Comparison of ENCODE assay signal across 1 cellular context in genomic region chr3:184755315-184755731, GRCh38.
A peak's percentile ranks its signal among the peaks of the same experiment; 100 is the strongest.
TF ChIP-seq lines count a peak whose summit lies in the region.

No MANE protein-coding gene starts in this region.

TF ChIP-seq in K562, 482 proteins besides CTCF, POLR2A, EP300 and RAD21 (continues in another document):
- TF ChIP-seq CREB5 (CRISPR knock-in tag; IDR thresholded peaks at IDR 0.05) (no peak), CHCHD3 (CRISPR knock-in tag; IDR thresholded peaks at IDR 0.05) (no peak), ZFP36 (IDR thresholded peaks at IDR 0.05; ENCODE audit: low read depth, low read length, partially characterized antibody) (peak; percentile 64), BCOR (IDR thresholded peaks at IDR 0.05) (peak; percentile 57; the same call in 1 of the 2 replicates), PHB2 (IDR thresholded peaks at IDR 0.05; ENCODE audit: low read depth) (no peak), ARHGAP35 (IDR thresholded peaks at IDR 0.05; ENCODE audit: partially characterized antibody) (no peak), MAX (CRISPR knock-in tag; IDR thresholded peaks at IDR 0.05) (peak; percentile 48; the same call in 1 of the 2 replicates), USF1 (CRISPR knock-in tag; IDR thresholded peaks at IDR 0.05) (peak; percentile 33), CC2D1A (IDR thresholded peaks at IDR 0.05) (no peak), E2F6 (IDR thresholded peaks at IDR 0.05; ENCODE audit: borderline replicate concordance in 1 of 2, extremely low read depth in 1 of 2, insufficient read depth in 1 of 2, insufficient read length in 1 of 2, low read depth in 1 of 2, low read length in 1 of 2, poor library complexity in 1 of 2, severe bottlenecking in 1 of 2) (peak in 1 of 2 experiments; percentile 10), MXI1 (IDR thresholded peaks at IDR 0.05; ENCODE audit: low read depth, low read length) (no peak), RBBP5 (IDR thresholded peaks at IDR 0.05; ENCODE audit: borderline replicate concordance, insufficient read depth, low read length, poor library complexity, severe bottlenecking) (no peak), BHLHE40 (IDR thresholded peaks at IDR 0.05; ENCODE audit: low read length) (peak; percentile 60; the same call in 1 of the 2 replicates), ARID1B (IDR thresholded peaks at IDR 0.05) (no peak), THAP7 (CRISPR knock-in tag; IDR thresholded peaks at IDR 0.05) (no peak), ZBTB2 (IDR thresholded peaks at IDR 0.05) (no peak), HNRNPL (IDR thresholded peaks at IDR 0.05; ENCODE audit: low read depth, low read length) (no peak), MEIS2 (IDR thresholded peaks at IDR 0.05; ENCODE audit: partially characterized antibody) (no peak), SRSF9 (IDR thresholded peaks at IDR 0.05; ENCODE audit: borderline replicate concordance, low read depth, low read length) (no peak), ELF1 (tag; IDR thresholded peaks at IDR 0.05) (no peak), RBFOX2 (IDR thresholded peaks at IDR 0.05; ENCODE audit: low read depth, low read length) (no peak), PKNOX1 (IDR thresholded peaks at IDR 0.05) (no peak), SIN3A (IDR thresholded peaks at IDR 0.05; ENCODE audit: borderline replicate concordance in 2 of 2, control insufficient read depth in 1 of 2, low read depth in 2 of 2, low read length in 2 of 2) (no peak), HMBOX1 (IDR thresholded peaks at IDR 0.05) (no peak), ZKSCAN1 (IDR thresholded peaks at IDR 0.05; ENCODE audit: low read depth, low read length) (peak; percentile 78), CXXC5 (CRISPR knock-in tag; IDR thresholded peaks at IDR 0.05) (no peak), MNT (conservative IDR thresholded peaks at IDR 0.05) (0 out of 4 replicates have a peak, but pooled peaks of 1 of the 2 experiments have one; percentile 23), FOXK2 (conservative IDR thresholded peaks at IDR 0.05 in 1 of 2, IDR thresholded peaks at IDR 0.05 in 1 of 2; ENCODE audit: low read depth in 2 of 2) (no peak), HDAC1 (IDR thresholded peaks at IDR 0.05) (no peak), TCF7L2 (IDR thresholded peaks at IDR 0.05; ENCODE audit: low read depth, low read length) (no peak)
- TF ChIP-seq, protein P1, sequence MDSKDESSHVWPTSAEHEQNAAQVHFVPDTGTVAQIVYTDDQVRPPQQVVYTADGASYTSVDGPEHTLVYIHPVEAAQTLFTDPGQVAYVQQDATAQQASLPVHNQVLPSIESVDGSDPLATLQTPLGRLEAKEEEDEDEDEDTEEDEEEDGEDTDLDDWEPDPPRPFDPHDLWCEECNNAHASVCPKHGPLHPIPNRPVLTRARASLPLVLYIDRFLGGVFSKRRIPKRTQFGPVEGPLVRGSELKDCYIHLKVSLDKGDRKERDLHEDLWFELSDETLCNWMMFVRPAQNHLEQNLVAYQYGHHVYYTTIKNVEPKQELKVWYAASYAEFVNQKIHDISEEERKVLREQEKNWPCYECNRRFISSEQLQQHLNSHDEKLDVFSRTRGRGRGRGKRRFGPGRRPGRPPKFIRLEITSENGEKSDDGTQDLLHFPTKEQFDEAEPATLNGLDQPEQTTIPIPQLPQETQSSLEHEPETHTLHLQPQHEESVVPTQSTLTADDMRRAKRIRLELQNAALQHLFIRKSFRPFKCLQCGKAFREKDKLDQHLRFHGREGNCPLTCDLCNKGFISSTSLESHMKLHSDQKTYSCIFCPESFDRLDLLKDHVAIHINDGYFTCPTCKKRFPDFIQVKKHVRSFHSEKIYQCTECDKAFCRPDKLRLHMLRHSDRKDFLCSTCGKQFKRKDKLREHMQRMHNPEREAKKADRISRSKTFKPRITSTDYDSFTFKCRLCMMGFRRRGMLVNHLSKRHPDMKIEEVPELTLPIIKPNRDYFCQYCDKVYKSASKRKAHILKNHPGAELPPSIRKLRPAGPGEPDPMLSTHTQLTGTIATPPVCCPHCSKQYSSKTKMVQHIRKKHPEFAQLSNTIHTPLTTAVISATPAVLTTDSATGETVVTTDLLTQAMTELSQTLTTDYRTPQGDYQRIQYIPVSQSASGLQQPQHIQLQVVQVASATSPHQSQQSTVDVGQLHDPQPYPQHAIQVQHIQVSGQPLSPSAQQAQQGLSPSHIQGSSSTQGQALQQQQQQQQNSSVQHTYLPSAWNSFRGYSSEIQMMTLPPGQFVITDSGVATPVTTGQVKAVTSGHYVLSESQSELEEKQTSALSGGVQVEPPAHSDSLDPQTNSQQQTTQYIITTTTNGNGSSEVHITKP (IDR thresholded peaks at IDR 0.05; ENCODE audit: partially characterized antibody) = no peak
- TF ChIP-seq, protein P2, sequence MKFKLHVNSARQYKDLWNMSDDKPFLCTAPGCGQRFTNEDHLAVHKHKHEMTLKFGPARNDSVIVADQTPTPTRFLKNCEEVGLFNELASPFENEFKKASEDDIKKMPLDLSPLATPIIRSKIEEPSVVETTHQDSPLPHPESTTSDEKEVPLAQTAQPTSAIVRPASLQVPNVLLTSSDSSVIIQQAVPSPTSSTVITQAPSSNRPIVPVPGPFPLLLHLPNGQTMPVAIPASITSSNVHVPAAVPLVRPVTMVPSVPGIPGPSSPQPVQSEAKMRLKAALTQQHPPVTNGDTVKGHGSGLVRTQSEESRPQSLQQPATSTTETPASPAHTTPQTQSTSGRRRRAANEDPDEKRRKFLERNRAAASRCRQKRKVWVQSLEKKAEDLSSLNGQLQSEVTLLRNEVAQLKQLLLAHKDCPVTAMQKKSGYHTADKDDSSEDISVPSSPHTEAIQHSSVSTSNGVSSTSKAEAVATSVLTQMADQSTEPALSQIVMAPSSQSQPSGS (CRISPR knock-in tag; IDR thresholded peaks at IDR 0.05) = no peak
- TF ChIP-seq, protein P3, sequence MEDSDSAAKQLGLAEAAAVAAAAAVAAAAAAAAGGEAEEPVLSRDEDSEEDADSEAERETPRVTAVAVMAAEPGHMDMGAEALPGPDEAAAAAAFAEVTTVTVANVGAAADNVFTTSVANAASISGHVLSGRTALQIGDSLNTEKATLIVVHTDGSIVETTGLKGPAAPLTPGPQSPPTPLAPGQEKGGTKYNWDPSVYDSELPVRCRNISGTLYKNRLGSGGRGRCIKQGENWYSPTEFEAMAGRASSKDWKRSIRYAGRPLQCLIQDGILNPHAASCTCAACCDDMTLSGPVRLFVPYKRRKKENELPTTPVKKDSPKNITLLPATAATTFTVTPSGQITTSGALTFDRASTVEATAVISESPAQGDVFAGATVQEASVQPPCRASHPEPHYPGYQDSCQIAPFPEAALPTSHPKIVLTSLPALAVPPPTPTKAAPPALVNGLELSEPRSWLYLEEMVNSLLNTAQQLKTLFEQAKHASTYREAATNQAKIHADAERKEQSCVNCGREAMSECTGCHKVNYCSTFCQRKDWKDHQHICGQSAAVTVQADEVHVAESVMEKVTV (CRISPR knock-in tag; IDR thresholded peaks at IDR 0.05) = no peak
- TF ChIP-seq, protein P4, sequence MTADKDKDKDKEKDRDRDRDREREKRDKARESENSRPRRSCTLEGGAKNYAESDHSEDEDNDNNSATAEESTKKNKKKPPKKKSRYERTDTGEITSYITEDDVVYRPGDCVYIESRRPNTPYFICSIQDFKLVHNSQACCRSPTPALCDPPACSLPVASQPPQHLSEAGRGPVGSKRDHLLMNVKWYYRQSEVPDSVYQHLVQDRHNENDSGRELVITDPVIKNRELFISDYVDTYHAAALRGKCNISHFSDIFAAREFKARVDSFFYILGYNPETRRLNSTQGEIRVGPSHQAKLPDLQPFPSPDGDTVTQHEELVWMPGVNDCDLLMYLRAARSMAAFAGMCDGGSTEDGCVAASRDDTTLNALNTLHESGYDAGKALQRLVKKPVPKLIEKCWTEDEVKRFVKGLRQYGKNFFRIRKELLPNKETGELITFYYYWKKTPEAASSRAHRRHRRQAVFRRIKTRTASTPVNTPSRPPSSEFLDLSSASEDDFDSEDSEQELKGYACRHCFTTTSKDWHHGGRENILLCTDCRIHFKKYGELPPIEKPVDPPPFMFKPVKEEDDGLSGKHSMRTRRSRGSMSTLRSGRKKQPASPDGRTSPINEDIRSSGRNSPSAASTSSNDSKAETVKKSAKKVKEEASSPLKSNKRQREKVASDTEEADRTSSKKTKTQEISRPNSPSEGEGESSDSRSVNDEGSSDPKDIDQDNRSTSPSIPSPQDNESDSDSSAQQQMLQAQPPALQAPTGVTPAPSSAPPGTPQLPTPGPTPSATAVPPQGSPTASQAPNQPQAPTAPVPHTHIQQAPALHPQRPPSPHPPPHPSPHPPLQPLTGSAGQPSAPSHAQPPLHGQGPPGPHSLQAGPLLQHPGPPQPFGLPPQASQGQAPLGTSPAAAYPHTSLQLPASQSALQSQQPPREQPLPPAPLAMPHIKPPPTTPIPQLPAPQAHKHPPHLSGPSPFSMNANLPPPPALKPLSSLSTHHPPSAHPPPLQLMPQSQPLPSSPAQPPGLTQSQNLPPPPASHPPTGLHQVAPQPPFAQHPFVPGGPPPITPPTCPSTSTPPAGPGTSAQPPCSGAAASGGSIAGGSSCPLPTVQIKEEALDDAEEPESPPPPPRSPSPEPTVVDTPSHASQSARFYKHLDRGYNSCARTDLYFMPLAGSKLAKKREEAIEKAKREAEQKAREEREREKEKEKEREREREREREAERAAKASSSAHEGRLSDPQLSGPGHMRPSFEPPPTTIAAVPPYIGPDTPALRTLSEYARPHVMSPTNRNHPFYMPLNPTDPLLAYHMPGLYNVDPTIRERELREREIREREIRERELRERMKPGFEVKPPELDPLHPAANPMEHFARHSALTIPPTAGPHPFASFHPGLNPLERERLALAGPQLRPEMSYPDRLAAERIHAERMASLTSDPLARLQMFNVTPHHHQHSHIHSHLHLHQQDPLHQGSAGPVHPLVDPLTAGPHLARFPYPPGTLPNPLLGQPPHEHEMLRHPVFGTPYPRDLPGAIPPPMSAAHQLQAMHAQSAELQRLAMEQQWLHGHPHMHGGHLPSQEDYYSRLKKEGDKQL (CRISPR knock-in tag; IDR thresholded peaks at IDR 0.05; ENCODE audit: borderline replicate concordance) = no peak
